17 cellular contexts compared by ENCODE assay signal in the genomic region with DNA sequence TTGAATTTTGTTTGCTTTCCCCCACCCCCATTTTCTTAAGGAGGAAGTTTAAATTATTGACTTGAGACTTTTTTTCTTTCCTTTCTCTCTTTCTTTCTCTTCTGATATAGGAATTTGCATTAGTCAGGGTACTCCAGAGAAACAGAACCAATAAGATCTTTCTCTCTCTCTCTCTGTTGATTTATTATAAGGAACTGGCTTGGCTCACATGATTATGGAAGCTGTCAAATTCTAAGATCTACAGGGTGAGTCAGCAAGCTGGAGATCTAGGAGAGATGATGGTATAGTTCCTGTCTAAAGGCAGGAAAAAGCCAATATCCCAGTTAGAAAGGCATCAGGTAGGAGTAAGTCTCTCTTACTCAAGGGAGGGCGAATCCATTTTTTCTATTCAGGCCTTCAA.
DNase-seq lines count a peak whose midpoint lies in the region; ATAC-seq, FAIRE-seq and TF ChIP-seq lines count a peak whose summit lies in the region.
"Had no signal": no experiment of that assay in that cellular context is flagged by ENCODE, and none has a peak within 500 bp of the region (broad histone marks: within the 10 kb centered on the region; RNA-seq: fewer than 3 reads in every experiment).

No MANE protein-coding gene starts in this region.

- TF ChIP-seq EP300 in K562 (IDR thresholded peaks at IDR 0.05; ENCODE audit: low read length), result no peak

- H3K4me1 ChIP-seq in K562 (replicated peaks in 1 of 2; ENCODE audit: control insufficient read depth in 2 of 2, insufficient read depth in 2 of 2, low read length in 2 of 2) (peaks cover 0 to 4% of the 10 kb centered on the region in 2 experiments; a peak in 3 of 5 replicates), heart left ventricle (peaks cover 0 to 28% (median 0%) of the 10 kb centered on the region in 12 donors)
- H3K4me1 ChIP-seq: left lung had no signal

- no peaks in the 10 kb centered on the region for H3K9me3 ChIP-seq in K562 (replicated peaks; ENCODE audit: control insufficient read depth, insufficient read depth, low read depth, low read length)
- no peaks in the 10 kb centered on the region for H3K9me3 ChIP-seq in heart left ventricle
- H3K9me3 ChIP-seq: left lung had no signal

- no peak overlapping the region for H2AFZ ChIP-seq in K562 (ENCODE audit: low read depth, low read length)

- 18% methylated on average over 1 of the region's 1 CpG for WGBS in K562 (ENCODE audit: insufficient coverage, low coverage, missing lambda C conversion rate)
- 93 to 97% (median 95%) methylated on average over 1 of the region's 1 CpG for WGBS in heart left ventricle, 4 donors

- peak; percentile 24 for DNase-seq in DMS53 treated with DMSO at 0.1 percent for 48 hours (lab: John Stamatoyannopoulos, UW; ENCODE audit: unreplicated experiment)
- DNase-seq in M059J (ENCODE audit: low read depth), result peak; percentile 68
- DNase-seq in K562 (ENCODE audit: extremely low read depth in 1 of 4, low spot score in 3 of 4), result peak in 1 of 4 experiments; percentile 41
- DNase-seq in kidney glomerular epithelial cell (lab: John Stamatoyannopoulos, UW), result peak; percentile 22
- DNase-seq in GOT3 (lab: John Stamatoyannopoulos, UW), result no peak
- no peak for DNase-seq in heart left ventricle
- no peak for DNase-seq in NCI-H345 treated with DMSO at 0.1 percent for 48 hours (lab: John Stamatoyannopoulos, UW; ENCODE audit: unreplicated experiment)
- DNase-seq in activated CD4-positive, alpha-beta T cell treated with anti-CD3 and anti-CD28 coated beads, Interleukin-2, amount 50 U/mL, for 4 hours, result no peak
- DNase-seq: activated naive CD4-positive, alpha-beta T cell; brain microvascular endothelial cell; effector CD8-positive, alpha-beta T cell; left lung; NCI-H1092; nephron progenitor cell; WERI-Rb-1 had no signal

- in situ Hi-C loops in K562 (cut with MboI), result no loop called here

- BruUV-seq in K562 (replicated peaks; lab: Mats Ljungman, UMichigan), result no TSS peak

- CTCF ChIA-PET in K562 (lab: Yijun Ruan, JAX; ENCODE audit: low intra/inter-chr PET ratio), result no interaction called here

- POLR2A ChIA-PET in K562 (lab: Yijun Ruan, JAX), result no interaction called here

- H3K9ac ChIP-seq in K562 (ENCODE audit: insufficient read depth in 1 of 2, low read depth in 2 of 2, low read length in 2 of 2), result no peak overlapping the region

- intact Hi-C loops in K562 (cut with micrococcal nuclease) (no loop called here), heart left ventricle (cut with DNase I) (no loop called here)

- no peak for TF ChIP-seq CTCF in K562 (IDR thresholded peaks at IDR 0.05 in 2 of 3, conservative IDR thresholded peaks at IDR 0.05 in 1 of 3; ENCODE audit: insufficient read depth in 2 of 3, low read depth in 1 of 3, low read length in 3 of 3)
- TF ChIP-seq CTCF in heart left ventricle (IDR thresholded peaks at IDR 0.05), result no peak

- H3K27me3 ChIP-seq in K562 (ENCODE audit: control insufficient read depth in 2 of 2, insufficient read depth in 2 of 2, low read length in 2 of 2) (no peaks in the 10 kb centered on the region), heart left ventricle (no peaks in the 10 kb centered on the region)
- H3K27me3 ChIP-seq: brain microvascular endothelial cell, left lung had no signal

- no peak for TF ChIP-seq POLR2A in K562 (conservative IDR thresholded peaks at IDR 0.05)
- TF ChIP-seq POLR2A in heart left ventricle (IDR thresholded peaks at IDR 0.05), result no peak

- no peak overlapping the region for H3K4me2 ChIP-seq in K562 (ENCODE audit: insufficient read depth, low read length)

- no peak overlapping the region for H3K27ac ChIP-seq in K562 (ENCODE audit: extremely low read depth, low read depth, low read length)
- no peak overlapping the region for H3K27ac ChIP-seq in heart left ventricle
- H3K27ac ChIP-seq: brain microvascular endothelial cell, C4-2B, left lung, WERI-Rb-1 had no signal

- no peak for FAIRE-seq in K562 (lab: Jason Lieb, UNC)
- FAIRE-seq: G401.6 had no signal

- H3K36me3 ChIP-seq in K562 (ENCODE audit: control insufficient read depth, insufficient read depth, low read length), result no peaks in the 10 kb centered on the region
- H3K36me3 ChIP-seq in heart left ventricle, result peaks cover 0 to 28% (median 6%) of the 10 kb centered on the region in 9 donors
- H3K36me3 ChIP-seq: brain microvascular endothelial cell, left lung had no signal

- H3K4me3 ChIP-seq in K562 (no peak overlapping the region), heart left ventricle (no peak overlapping the region)
- H3K4me3 ChIP-seq: left lung had no signal

- no peaks in the 10 kb centered on the region for H4K20me1 ChIP-seq in K562 (replicated peaks; ENCODE audit: control insufficient read depth, insufficient read depth, low read length)

- no peak for TF ChIP-seq RAD21 in K562 (CRISPR knock-in tag; conservative IDR thresholded peaks at IDR 0.05 in 1 of 2, IDR thresholded peaks at IDR 0.05 in 1 of 2)

- ATAC-seq in K562, result no peak; the same call in 2 of the 3 replicates
- ATAC-seq in heart left ventricle, result no peak
- ATAC-seq: left lung had no signal

- H3K9me1 ChIP-seq in K562 (ENCODE audit: control insufficient read depth, insufficient read depth, low read length), result no peaks in the 10 kb centered on the region

- H3K79me2 ChIP-seq in K562 (ENCODE audit: control insufficient read depth, insufficient read depth, low read length), result no peaks in the 10 kb centered on the region

TF ChIP-seq in K562, 482 proteins besides CTCF, POLR2A, EP300 and RAD21 (continues in another document):
- no peak for TF ChIP-seq SMAD4 (CRISPR knock-in tag; conservative IDR thresholded peaks at IDR 0.05)
- TF ChIP-seq HNRNPK (IDR thresholded peaks at IDR 0.05; ENCODE audit: low read depth, low read length, poor library complexity, severe bottlenecking), result no peak
- no peak for TF ChIP-seq SLC30A9 (CRISPR knock-in tag; IDR thresholded peaks at IDR 0.05)
- TF ChIP-seq CBX1 (IDR thresholded peaks at IDR 0.05; ENCODE audit: low read depth), result no peak
- peak; percentile 53 for TF ChIP-seq BHLHE40 (IDR thresholded peaks at IDR 0.05; ENCODE audit: low read length)
- no peak for TF ChIP-seq ZNF263 (CRISPR knock-in tag; IDR thresholded peaks at IDR 0.05; ENCODE audit: borderline replicate concordance)
- no peak for TF ChIP-seq PHF8 (IDR thresholded peaks at IDR 0.05; ENCODE audit: borderline replicate concordance, low read length)
- peak; percentile 81 for TF ChIP-seq JUND (IDR thresholded peaks at IDR 0.05; ENCODE audit: borderline replicate concordance, low read depth, low read length)
- TF ChIP-seq JUND (tag; IDR thresholded peaks at IDR 0.05; ENCODE audit: borderline replicate concordance, low read depth, low read length), result peak; percentile 86; the same call in 2 of the 3 replicates
- TF ChIP-seq MAFK (IDR thresholded peaks at IDR 0.05; ENCODE audit: low read length), result peak; percentile 53; the same call in 1 of the 2 replicates
- TF ChIP-seq NCOR1 (IDR thresholded peaks at IDR 0.05), result no peak
- TF ChIP-seq NFE2L1 (tag; IDR thresholded peaks at IDR 0.05; ENCODE audit: borderline replicate concordance, low read depth), result peak; percentile 35; the same call in 1 of the 2 replicates
- TF ChIP-seq SIX5 (IDR thresholded peaks at IDR 0.05; ENCODE audit: borderline replicate concordance in 1 of 2, insufficient read depth in 1 of 2, low read depth in 1 of 2, low read length in 2 of 2), result no peak
- no peak for TF ChIP-seq NFYB (IDR thresholded peaks at IDR 0.05; ENCODE audit: extremely low read depth, insufficient read length)
- no peak for TF ChIP-seq ZNF174 (CRISPR knock-in tag; IDR thresholded peaks at IDR 0.05)
- no peak for TF ChIP-seq PRPF4 (IDR thresholded peaks at IDR 0.05; ENCODE audit: insufficient read depth, low read depth, low read length, poor library complexity, severe bottlenecking)
- TF ChIP-seq CBFA2T2 (conservative IDR thresholded peaks at IDR 0.05), result no peak
- TF ChIP-seq, protein P1, sequence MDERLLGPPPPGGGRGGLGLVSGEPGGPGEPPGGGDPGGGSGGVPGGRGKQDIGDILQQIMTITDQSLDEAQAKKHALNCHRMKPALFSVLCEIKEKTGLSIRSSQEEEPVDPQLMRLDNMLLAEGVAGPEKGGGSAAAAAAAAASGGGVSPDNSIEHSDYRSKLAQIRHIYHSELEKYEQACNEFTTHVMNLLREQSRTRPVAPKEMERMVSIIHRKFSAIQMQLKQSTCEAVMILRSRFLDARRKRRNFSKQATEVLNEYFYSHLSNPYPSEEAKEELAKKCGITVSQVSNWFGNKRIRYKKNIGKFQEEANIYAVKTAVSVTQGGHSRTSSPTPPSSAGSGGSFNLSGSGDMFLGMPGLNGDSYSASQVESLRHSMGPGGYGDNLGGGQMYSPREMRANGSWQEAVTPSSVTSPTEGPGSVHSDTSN (CRISPR knock-in tag; IDR thresholded peaks at IDR 0.05; ENCODE audit: low read depth), result no peak
- TF ChIP-seq, protein P1 (tag; conservative IDR thresholded peaks at IDR 0.05; ENCODE audit: low read depth), result peak; percentile 98
- TF ChIP-seq FIP1L1 (IDR thresholded peaks at IDR 0.05; ENCODE audit: low read depth, low read length, poor library complexity, severe bottlenecking), result no peak
- TF ChIP-seq LEF1 (IDR thresholded peaks at IDR 0.05), result no peak
- TF ChIP-seq POLR3A (IDR thresholded peaks at IDR 0.05; ENCODE audit: borderline replicate concordance, extremely low read depth, insufficient read depth, insufficient read length), result no peak
- no peak for TF ChIP-seq THRAP3 (IDR thresholded peaks at IDR 0.05; ENCODE audit: borderline replicate concordance)
- TF ChIP-seq CHD1 (IDR thresholded peaks at IDR 0.05; ENCODE audit: low read length), result no peak
- no peak for TF ChIP-seq ZNF197 (CRISPR knock-in tag; IDR thresholded peaks at IDR 0.05; ENCODE audit: low read depth)
- TF ChIP-seq ZC3H8 (IDR thresholded peaks at IDR 0.05), result no peak
- no peak for TF ChIP-seq ZC3H4 (CRISPR knock-in tag; IDR thresholded peaks at IDR 0.05; ENCODE audit: borderline replicate concordance)
- no peak for TF ChIP-seq SAP30 (IDR thresholded peaks at IDR 0.05; ENCODE audit: borderline replicate concordance, insufficient read depth, low read depth, low read length, poor library complexity, severe bottlenecking)
- no peak for TF ChIP-seq HCFC1 (IDR thresholded peaks at IDR 0.05; ENCODE audit: low read depth, low read length)
- TF ChIP-seq C11orf30 (IDR thresholded peaks at IDR 0.05; ENCODE audit: low read depth), result peak; percentile 74; the same call in 1 of the 2 replicates

Comparison
In these comparisons a context has a peak if more than half of its experiments do, and no peak if none do; other contexts are left out.
1. DNase-seq: peak in DMS53 treated with DMSO at 0.1 percent for 48 hours (single experiment), M059J (single experiment) and kidney glomerular epithelial cell (single experiment); none in GOT3 (single experiment), heart left ventricle (0 of 5), NCI-H345 treated with DMSO at 0.1 percent for 48 hours (single experiment) and activated CD4-positive, alpha-beta T cell treated with anti-CD3 and anti-CD28 coated beads, Interleukin-2, amount 50 U/mL, for 4 hours (0 of 2).